Comparison of ENCODE assay signal across 12 cellular contexts in the genomic region with DNA sequence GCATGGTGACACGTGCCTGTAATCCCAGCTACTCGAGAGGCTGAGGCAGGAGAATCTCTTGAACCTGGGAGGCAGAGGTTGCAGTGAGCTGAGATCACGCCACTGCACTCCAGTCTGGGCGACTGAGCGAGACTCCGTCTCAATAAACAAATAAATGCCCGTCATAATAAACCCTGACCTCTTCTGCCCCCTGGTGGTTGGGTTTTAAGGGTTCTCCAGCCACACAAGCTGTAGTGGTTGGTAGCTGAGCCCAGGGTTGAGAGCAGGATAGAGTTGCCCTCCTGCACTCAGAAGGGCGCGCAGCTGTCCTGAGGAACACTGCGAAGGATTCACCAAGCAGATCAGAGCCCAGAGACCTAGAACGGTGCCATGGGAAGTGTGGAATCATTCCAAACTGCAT. TPM values are rescaled to one million over a fixed set of nuclear protein-coding genes. Genes with fewer than 3 reads are reported as not detected.
DNase-seq lines count a peak whose midpoint lies in the region; ATAC-seq and TF ChIP-seq lines count a peak whose summit lies in the region.
"Not testable (repeated sequence)": the region's sequence is repeated elsewhere in the genome, so short reads cannot be mapped to it uniquely, and the experiment has no call there.
"Had no signal": no experiment of that assay in that cellular context is flagged by ENCODE, and none has a peak within 500 bp of the region (broad histone marks: within the 10 kb centered on the region; RNA-seq: fewer than 3 reads in every experiment).

No MANE protein-coding gene starts in this region.

- TF ChIP-seq EP300 in esophagus muscularis mucosa (IDR thresholded peaks at IDR 0.05): not testable (repeated sequence)

- not testable (repeated sequence) for H3K27ac Mint-ChIP-seq in activated T-cell treated with anti-CD3 and anti-CD28 coated beads, Interleukin-2, amount 50 U/mL, for 72 hours; mesothelial cell of epicardium

- not testable (repeated sequence) for H3K36me3 Mint-ChIP-seq in activated T-cell treated with anti-CD3 and anti-CD28 coated beads, Interleukin-2, amount 50 U/mL, for 72 hours (ENCODE audit: insufficient read depth in 2 of 2); mesothelial cell of epicardium

- TF ChIP-seq CTCF in HFF-Myc (IDR thresholded peaks at IDR 0.05; ENCODE audit: low read depth, low read length, missing control alignments): peak; percentile 25
- peak in 1 of 3 experiments; percentile 26 for TF ChIP-seq CTCF in esophagus muscularis mucosa (IDR thresholded peaks at IDR 0.05)
- TF ChIP-seq CTCF in mesothelial cell of epicardium (IDR thresholded peaks at IDR 0.05; ENCODE audit: unreplicated experiment): peak; percentile 57
- TF ChIP-seq CTCF in testis (IDR thresholded peaks at IDR 0.05): peak in 1 of 3 experiments; percentile 38

- DNase-seq in D341Med (ENCODE audit: low spot score) (peak; percentile 53), NCI-H2029 (lab: John Stamatoyannopoulos, UW) (peak; percentile 2), SJCRH30 (peak; percentile 47 to 71), esophagus muscularis mucosa (ENCODE audit: extremely low spot score) (peak; percentile 42), testis (peak; percentile 25)
- DNase-seq in HFF-Myc (ENCODE audit: extremely low read depth, low read depth); mesothelial cell of epicardium (ENCODE audit: low spot score in 2 of 2, unreplicated experiment in 2 of 2): not testable (repeated sequence)
- peak; percentile 40 to 54 for DNase-seq in activated T-cell treated with anti-CD3 and anti-CD28 coated beads, Interleukin-2, amount 50 U/mL, for 72 hours

- H3K9me3 ChIP-seq in SJCRH30 (replicated peaks); testis: not testable (repeated sequence)
- peaks cover 0 to 12% (median 12%) of the 10 kb centered on the region in 4 donors for H3K9me3 ChIP-seq in esophagus muscularis mucosa

- intact Hi-C loops in esophagus muscularis mucosa (cut with DNase I); testis (cut with DNase I; ENCODE audit: low total_unique reads): not testable (repeated sequence)

- H3K36me3 ChIP-seq in SJCRH30; esophagus muscularis mucosa; testis (ENCODE audit: low read depth, missing control alignments): not testable (repeated sequence)

- not testable (repeated sequence) for ATAC-seq in activated T-cell treated with anti-CD3 and anti-CD28 coated beads, Interleukin-2, amount 50 U/mL, for 72 hours (replicated peaks in 1 of 2)

- H3K4me1 ChIP-seq in SJCRH30, esophagus muscularis mucosa, testis: not testable (repeated sequence)

- H3K4me3 Mint-ChIP-seq in activated T-cell treated with anti-CD3 and anti-CD28 coated beads, Interleukin-2, amount 50 U/mL, for 72 hours; mesothelial cell of epicardium: not testable (repeated sequence)

- WGBS in esophagus muscularis mucosa: 78% methylated on average over 11 of the region's 11 CpGs
- 82 to 86% methylated on average over 10 to 11 of the region's 11 CpGs for WGBS in testis, 2 donors

- peaks cover 39% of the 10 kb centered on the region for H3K27me3 Mint-ChIP-seq in activated T-cell treated with anti-CD3 and anti-CD28 coated beads, Interleukin-2, amount 50 U/mL, for 72 hours (ENCODE audit: low read depth)
- H3K27me3 Mint-ChIP-seq in mesothelial cell of epicardium (ENCODE audit: low read depth): peaks cover 47% of the 10 kb centered on the region

- not testable (repeated sequence) for H3K9me3 Mint-ChIP-seq in activated T-cell treated with anti-CD3 and anti-CD28 coated beads, Interleukin-2, amount 50 U/mL, for 72 hours; mesothelial cell of epicardium

- peaks cover 14% of the 10 kb centered on the region for H3K4me1 Mint-ChIP-seq in activated T-cell treated with anti-CD3 and anti-CD28 coated beads, Interleukin-2, amount 50 U/mL, for 72 hours (ENCODE audit: low read depth)
- H3K4me1 Mint-ChIP-seq in mesothelial cell of epicardium: not testable (repeated sequence)

- H3K4me3 ChIP-seq in HFF-Myc (replicated peaks; ENCODE audit: low read depth, low read length); SJCRH30; esophagus muscularis mucosa; testis: not testable (repeated sequence)

- H3K27me3 ChIP-seq in SJCRH30, esophagus muscularis mucosa, testis: not testable (repeated sequence)

- not testable (repeated sequence) for H3K27ac ChIP-seq in SJCRH30; esophagus muscularis mucosa (replicated peaks in 1 of 4); testis

- not testable (repeated sequence) for TF ChIP-seq POLR2A in esophagus muscularis mucosa (IDR thresholded peaks at IDR 0.05; ENCODE audit: low read depth); testis (IDR thresholded peaks at IDR 0.05)

RNA-seq across cellular contexts. Expression of a gene that starts 9.8 kb away (rescaled TPM):
- total RNA-seq in SJCRH30 (2014; rRNA removed; shearing (Covaris generic)): not detected in 2 replicates
- total RNA-seq in activated T-cell treated with anti-CD3 and anti-CD28 coated beads, Interleukin-2, amount 50 U/mL, for 72 hours: not detected
- total RNA-seq in esophagus muscularis mucosa (not detected), mesothelial cell of epicardium (not detected in 3 replicates), testis (1 to 10 TPM; 1.8 to 1.9 TPM)
- polyA plus RNA-seq in testis (ENCODE audit: insufficient read depth, low read depth, low replicate concordance): 0.65 TPM
- total RNA-seq: activated T-cell treated with anti-CD3 and anti-CD28 coated beads, Interleukin-2, amount 50 U/mL, for 4 hours; breast epithelium; fibroblast of lung; left cardiac atrium had no signal
- polyA plus RNA-seq: fibroblast of lung had no signal
